Comparison of ENCODE assay signal across 8 cellular contexts in genomic region chr2:201233192-201234166, GRCh38. TPM values are rescaled to one million over a fixed set of nuclear protein-coding genes. Genes with fewer than 3 reads are reported as not detected.
DNase-seq lines count a peak whose midpoint lies in the region; ATAC-seq and TF ChIP-seq lines count a peak whose summit lies in the region.

No MANE protein-coding gene starts in this region.

- H3K27me3 ChIP-seq in ACC112 (ENCODE audit: insufficient read depth, low read length): no peaks in the 10 kb centered on the region
- no peaks in the 10 kb centered on the region for H3K27me3 ChIP-seq in mucosa of stomach (ENCODE audit: control insufficient read depth, insufficient read depth, low read length)
- H3K27me3 ChIP-seq in stomach: no peaks in the 10 kb centered on the region

- H3K36me3 ChIP-seq in ACC112 (ENCODE audit: insufficient read depth, low read length): no peaks in the 10 kb centered on the region
- no peaks in the 10 kb centered on the region for H3K36me3 ChIP-seq in mucosa of stomach (ENCODE audit: control insufficient read depth, insufficient read depth, low read length)
- peaks cover 0 to 7% (median 0%) of the 10 kb centered on the region in 4 donors for H3K36me3 ChIP-seq in stomach

- H3K27ac ChIP-seq in ACC112 (ENCODE audit: low read depth, low read length) (no peak overlapping the region), stomach (peak overlapping the region; percentile 67 to 88 (median 85))

- TF ChIP-seq EP300 in stomach (IDR thresholded peaks at IDR 0.05): no peak

- ATAC-seq in GM18909 (IDR thresholded peaks at IDR 0.05; ENCODE audit: poor library complexity, unreplicated experiment) (peak; percentile 93), HG03103 (IDR thresholded peaks at IDR 0.05; ENCODE audit: low read depth, unreplicated experiment) (peak; percentile 86)
- peak; percentile 94 to 95 for ATAC-seq in activated CD4-positive, CD25-positive, alpha-beta regulatory T cell treated with anti-CD3 and anti-CD28 coated beads, Interleukin-2, amount 50 U/mL, for 24 hours

- H3K4me1 ChIP-seq in ACC112 (ENCODE audit: control insufficient read depth, insufficient read depth, low read length, unreplicated experiment): peaks cover 30% of the 10 kb centered on the region
- peaks cover 26% of the 10 kb centered on the region for H3K4me1 ChIP-seq in mucosa of stomach (ENCODE audit: control insufficient read depth, insufficient read depth, low read length)
- H3K4me1 ChIP-seq in stomach: peaks cover 4 to 61% (median 34%) of the 10 kb centered on the region in 4 donors

- TF ChIP-seq POLR2A in stomach (IDR thresholded peaks at IDR 0.05): peak in 1 of 4 donors; percentile 28

- peak overlapping the region; percentile 44 for H3K4me3 ChIP-seq in ACC112 (ENCODE audit: low read depth, low read length)
- H3K4me3 ChIP-seq in mucosa of stomach (ENCODE audit: low read length): peak overlapping the region; percentile 70
- peak overlapping the region; percentile 37 to 53 (median 46) for H3K4me3 ChIP-seq in stomach

- peak overlapping the region; percentile 85 for H3K9ac ChIP-seq in mucosa of stomach (ENCODE audit: low read length)

- no peak for TF ChIP-seq CTCF in stomach (IDR thresholded peaks at IDR 0.05)

- H3K79me2 ChIP-seq in ACC112 (ENCODE audit: control insufficient read depth, insufficient read depth, low read length, unreplicated experiment): no peaks in the 10 kb centered on the region

- 18 to 33% (median 26%) methylated on average over 17 of the region's 17 CpGs for WGBS in stomach, 5 donors

- DNase-seq in NCI-H2171 treated with DMSO at 0.1 percent for 48 hours (lab: John Stamatoyannopoulos, UW): peak; percentile 74
- DNase-seq in dermis blood vessel endothelial cell: peak; percentile 26
- peak; percentile 87 for DNase-seq in stomach

- no peaks in the 10 kb centered on the region for H3K9me3 ChIP-seq in mucosa of stomach (ENCODE audit: control insufficient read depth, low read length)
- H3K9me3 ChIP-seq in stomach: no peaks in the 10 kb centered on the region

- peak overlapping the region; percentile 34 for H2AFZ ChIP-seq in ACC112 (ENCODE audit: low read length, unreplicated experiment)

- intact Hi-C loops in stomach (cut with DNase I; ENCODE audit: low total_unique reads): loop anchor here (10.0 kb wide), 1 partner anchor 131 kb away; no protein-coding TSS in a partner anchor

RNA-seq across cellular contexts. Expression of gene CASP8, which starts 26.9 kb away (rescaled TPM):
- total RNA-seq in dermis blood vessel endothelial cell (14.8 and 16.5 TPM in 2 replicates), stomach (10 to 100 TPM in 4 of 5 donors, 1 to 10 TPM in 1; 6.4 to 32.3 (median 17.0) TPM)
- 10 to 100 TPM in 1 of 3 donors, 1 to 10 TPM in 2; 8.0 to 11.3 (median 8.6) TPM for polyA plus RNA-seq in stomach

RNA-seq across cellular contexts. Expression of gene CASP10, which starts 50.5 kb away (rescaled TPM):
- total RNA-seq in dermis blood vessel endothelial cell: 68.7 and 94.8 TPM in 2 replicates
- 10 to 100 TPM in 4 of 5 donors, 1 to 10 TPM in 1; 2.6 to 34.9 (median 16.5) TPM for total RNA-seq in stomach
- polyA plus RNA-seq in stomach: 1 to 10 TPM; 4.7 to 8.1 (median 4.9) TPM

Comparison
In these comparisons a context has a peak if more than half of its experiments do, and no peak if none do; other contexts are left out.
1. DNase-seq: peak in every context shown above with its lines; median percentile 87 in stomach; 74 in NCI-H2171 treated with DMSO at 0.1 percent for 48 hours; 26 in dermis blood vessel endothelial cell.